17 cellular contexts compared by ENCODE assay signal in genomic region chr7:103715376-103716110, GRCh38.
"Had no signal": no experiment of that assay in that cellular context is flagged by ENCODE, and none has a peak within 500 bp of the region (broad histone marks: within the 10 kb centered on the region; RNA-seq: fewer than 3 reads in every experiment).

No MANE protein-coding gene starts in this region.

- H3K27me3 Mint-ChIP-seq: activated B cell treated with CpG ODN at 0.5 μM for 24 hours; activated CD4-positive, alpha-beta T cell treated with anti-CD3 and anti-CD28 coated beads, Interleukin-2, amount 10 ng/mL, durations not matched to agents 7 days and 5 days had no signal

- DNase-seq: activated B cell treated with CpG ODN at 0.5 μM for 24 hours; activated CD4-positive, alpha-beta T cell treated with anti-CD3 and anti-CD28 coated beads, Interleukin-2, amount 10 ng/mL, durations not matched to agents 7 days and 5 days; activated CD8-positive, alpha-beta memory T cell treated with anti-CD3 and anti-CD28 coated beads for 24 hours; activated gamma-delta T cell treated with Interleukin-2 at 50 U/mL for 16 hours; amniotic stem cell; body of pancreas; effector CD4-positive, alpha-beta T cell; esophagus squamous epithelium; mesendoderm; nephron progenitor cell; stimulated activated CD4-positive, alpha-beta T cell treated with anti-CD3 and anti-CD28 coated beads, Interleukin-1b, Interleukin-23, amount 100 ng/mL, for 48 hours had no signal

- FAIRE-seq: endothelial cell of umbilical vein had no signal

- H3K9me3 Mint-ChIP-seq: activated B cell treated with CpG ODN at 0.5 μM for 24 hours; activated CD4-positive, alpha-beta T cell treated with anti-CD3 and anti-CD28 coated beads, Interleukin-2, amount 10 ng/mL, durations not matched to agents 7 days and 5 days; nephron progenitor cell; stimulated activated effector memory CD8-positive, alpha-beta T cell treated with anti-CD3 and anti-CD28 coated beads, Interleukin-12 subunit alpha, Interleukin-12 subunit beta, amount 100 ng/mL, for 72 hours; T-helper 2 cell treated with Interferon-gamma antibody and Interleukin-4, amounts not matched to agents 5 μg/mL and 100 μg/mL, for 36 hours had no signal

- H3K4me1 Mint-ChIP-seq: activated B cell treated with CpG ODN at 0.5 μM for 24 hours; activated CD4-positive, alpha-beta T cell treated with anti-CD3 and anti-CD28 coated beads, Interleukin-2, amount 10 ng/mL, durations not matched to agents 7 days and 5 days; nephron progenitor cell; stimulated activated effector memory CD8-positive, alpha-beta T cell treated with anti-CD3 and anti-CD28 coated beads, Interleukin-12 subunit alpha, Interleukin-12 subunit beta, amount 100 ng/mL, for 72 hours had no signal

- H3K4me3 ChIP-seq: body of pancreas, coronary artery, esophagus squamous epithelium, prostate gland had no signal

- H3K27ac Mint-ChIP-seq: activated B cell treated with CpG ODN at 0.5 μM for 24 hours; activated CD4-positive, alpha-beta T cell treated with anti-CD3 and anti-CD28 coated beads, Interleukin-2, amount 10 ng/mL, durations not matched to agents 7 days and 5 days; activated naive CD8-positive, alpha-beta T cell; nephron progenitor cell; stimulated activated effector memory CD8-positive, alpha-beta T cell treated with anti-CD3 and anti-CD28 coated beads, Interleukin-12 subunit alpha, Interleukin-12 subunit beta, amount 100 ng/mL, for 72 hours; T-helper 2 cell treated with Interferon-gamma antibody and Interleukin-4, amounts not matched to agents 5 μg/mL and 100 μg/mL, for 36 hours had no signal

- H3K4me1 ChIP-seq: body of pancreas, esophagus squamous epithelium, prostate gland had no signal

- H3K27ac ChIP-seq: body of pancreas, coronary artery, esophagus squamous epithelium, prostate gland had no signal

- H3K36me3 ChIP-seq: esophagus squamous epithelium, prostate gland had no signal

- H3K36me3 Mint-ChIP-seq: activated naive CD8-positive, alpha-beta T cell; stimulated activated effector memory CD8-positive, alpha-beta T cell treated with anti-CD3 and anti-CD28 coated beads, Interleukin-12 subunit alpha, Interleukin-12 subunit beta, amount 100 ng/mL, for 72 hours had no signal

- H3K9me3 ChIP-seq: body of pancreas, esophagus squamous epithelium, prostate gland had no signal

- H3K27me3 ChIP-seq: body of pancreas, esophagus squamous epithelium had no signal

- H3K4me3 Mint-ChIP-seq: activated B cell treated with CpG ODN at 0.5 μM for 24 hours; activated CD4-positive, alpha-beta T cell treated with anti-CD3 and anti-CD28 coated beads, Interleukin-2, amount 10 ng/mL, durations not matched to agents 7 days and 5 days; activated naive CD8-positive, alpha-beta T cell; nephron progenitor cell; stimulated activated effector memory CD8-positive, alpha-beta T cell treated with anti-CD3 and anti-CD28 coated beads, Interleukin-12 subunit alpha, Interleukin-12 subunit beta, amount 100 ng/mL, for 72 hours; T-helper 2 cell treated with Interferon-gamma antibody and Interleukin-4, amounts not matched to agents 5 μg/mL and 100 μg/mL, for 36 hours had no signal
